7 cellular contexts compared by ENCODE assay signal in the genomic region with DNA sequence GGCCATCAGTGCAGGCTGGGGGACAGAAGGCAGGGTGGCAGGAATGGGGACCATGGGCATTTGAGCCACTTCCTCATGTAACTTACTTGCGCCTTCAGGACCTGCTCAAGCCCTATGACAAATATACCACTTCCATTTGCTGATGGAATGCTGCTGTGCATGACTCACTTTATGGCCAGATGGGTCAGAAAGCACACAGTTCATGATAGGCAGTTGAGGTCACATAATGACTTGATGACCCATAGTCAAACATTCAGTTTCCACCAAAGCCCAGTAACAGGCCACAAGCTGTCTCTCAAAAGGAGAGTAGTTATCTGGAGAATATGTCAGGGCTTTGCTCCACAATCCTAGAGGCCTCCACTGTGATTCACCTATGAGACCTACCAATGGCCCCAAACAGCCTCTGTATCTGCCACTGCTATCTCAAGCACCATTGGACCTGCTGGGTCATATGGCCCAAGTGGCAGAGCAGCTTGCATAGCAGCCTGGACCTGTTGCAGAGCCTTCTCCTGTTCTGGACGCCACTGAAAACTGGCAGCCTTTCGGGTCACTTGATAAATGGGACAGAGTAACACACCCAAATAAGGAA. TPM values are rescaled to one million over a fixed set of nuclear protein-coding genes. Genes with fewer than 3 reads are reported as not detected.
DNase-seq lines count a peak whose midpoint lies in the region; FAIRE-seq and TF ChIP-seq lines count a peak whose summit lies in the region.
"Not testable (repeated sequence)": the region's sequence is repeated elsewhere in the genome, so short reads cannot be mapped to it uniquely, and the experiment has no call there.

No MANE protein-coding gene starts in this region.

- H3K36me3 ChIP-seq in MG63; bronchial epithelial cell (ENCODE audit: control insufficient read depth, insufficient read depth, low read length): not testable (repeated sequence)

- H3K4me3 ChIP-seq in MG63; bronchial epithelial cell (ENCODE audit: low read depth, low read length): not testable (repeated sequence)

- not testable (repeated sequence) for H3K9me3 ChIP-seq in MG63

- H3K27me3 ChIP-seq in MG63; bronchial epithelial cell (ENCODE audit: control insufficient read depth, insufficient read depth, low read length): not testable (repeated sequence)

- not testable (repeated sequence) for TF ChIP-seq CTCF in bronchial epithelial cell (IDR thresholded peaks at IDR 0.05; ENCODE audit: insufficient read depth, low read length, severe bottlenecking)

- not testable (repeated sequence) for FAIRE-seq in bronchial epithelial cell (lab: Jason Lieb, UNC)

- DNase-seq in DMS 273 (lab: John Stamatoyannopoulos, UW; ENCODE audit: unreplicated experiment) = peak; percentile 51
- DNase-seq in HCEC 1CT = peak; percentile 53
- DNase-seq in MG63 = peak; percentile 13
- DNase-seq in SW480 (ENCODE audit: low spot score) = peak; percentile 28
- DNase-seq in bronchial epithelial cell (ENCODE audit: low read depth) = peak; percentile 50
- DNase-seq in islet precursor cell = peak; percentile 68
- DNase-seq in renal cortical epithelial cell (ENCODE audit: low read depth) = peak; percentile 69

RNA-seq across cellular contexts. Expression of a gene that starts 5.3 kb away (rescaled TPM):
- total RNA-seq in MG63 (2014; rRNA removed; shearing (Covaris generic); ENCODE audit: low replicate concordance) = 12.3 and 12.6 TPM in 2 replicates
- total RNA-seq in bronchial epithelial cell (49.3 and 55.8 TPM in 2 replicates), renal cortical epithelial cell (84.6 and 123 TPM in 2 replicates)

Comparison
In these comparisons a context has a peak if more than half of its experiments do, and no peak if none do; other contexts are left out.
1. DNase-seq: peak in every context shown above with its lines; median percentile 69 in renal cortical epithelial cell; 68 in islet precursor cell; 53 in HCEC 1CT; 51 in DMS 273; 50 in bronchial epithelial cell; 28 in SW480; 13 in MG63.